In genomic region chr20:57857969-57858368, GRCh38 we compare ENCODE assay signal across 23 cellular contexts.
"Had no signal": no experiment of that assay in that cellular context is flagged by ENCODE, and none has a peak within 500 bp of the region (broad histone marks: within the 10 kb centered on the region; RNA-seq: fewer than 3 reads in every experiment).

No MANE protein-coding gene starts in this region.

- H3K27ac Mint-ChIP-seq: dendritic cell treated with granulocyte-macrophage colony-stimulating factor and Interleukin-4, amounts not matched to agents 40 ng/mL and 50 ng/mL, for 4 days; naive B cell; stimulated activated effector memory CD8-positive, alpha-beta T cell treated with anti-CD3 and anti-CD28 coated beads, Interleukin-12 subunit alpha, Interleukin-12 subunit beta, amount 100 ng/mL, for 72 hours; type B pancreatic cell had no signal

- H3K36me3 Mint-ChIP-seq: naive B cell; stimulated activated effector memory CD8-positive, alpha-beta T cell treated with anti-CD3 and anti-CD28 coated beads, Interleukin-12 subunit alpha, Interleukin-12 subunit beta, amount 100 ng/mL, for 72 hours; type B pancreatic cell had no signal

- H3K36me3 ChIP-seq: esophagus muscularis mucosa, neutrophil, right lobe of liver, suprapubic skin, thyroid gland, uterus had no signal

- H3K4me3 ChIP-seq: esophagus muscularis mucosa, lung, psoas muscle, right lobe of liver, suprapubic skin, thyroid gland, uterus had no signal

- DNase-seq: effector memory CD8-positive, alpha-beta T cell; foreskin fibroblast; kidney; left cardiac atrium; left ventricle myocardium superior; mesendoderm; naive B cell; psoas muscle; retina; stimulated activated CD4-positive, alpha-beta T cell treated with anti-CD3 and anti-CD28 coated beads, Interleukin-4, amount 100 ng/mL, for 1 hour; stimulated activated CD8-positive, alpha-beta memory T cell treated with anti-CD3 and anti-CD28 coated beads, Interleukin-4, amount 100 ng/mL, for 48 hours; stimulated activated naive CD8-positive, alpha-beta T cell treated with anti-CD3 and anti-CD28 coated beads, Interleukin-15, Interleukin-2, amounts not matched to agents 100 U/mL and 50 U/mL, for 24 hours; thyroid gland; uterus had no signal

- H3K4me1 Mint-ChIP-seq: naive B cell had no signal

- H3K27ac ChIP-seq: epithelial cell of prostate, esophagus muscularis mucosa, neutrophil, psoas muscle, right lobe of liver, suprapubic skin, thyroid gland, uterus had no signal

- H3K9me3 Mint-ChIP-seq: dendritic cell treated with granulocyte-macrophage colony-stimulating factor and Interleukin-4, amounts not matched to agents 40 ng/mL and 50 ng/mL, for 4 days; effector memory CD8-positive, alpha-beta T cell; stimulated activated effector memory CD8-positive, alpha-beta T cell treated with anti-CD3 and anti-CD28 coated beads, Interleukin-12 subunit alpha, Interleukin-12 subunit beta, amount 100 ng/mL, for 72 hours; type B pancreatic cell had no signal

- ATAC-seq: effector memory CD8-positive, alpha-beta T cell; left cardiac atrium; left ventricle myocardium superior; psoas muscle; right lobe of liver; stimulated activated effector memory CD8-positive, alpha-beta T cell treated with anti-CD3 and anti-CD28 coated beads, Interleukin-12 subunit alpha, Interleukin-12 subunit beta, amount 100 ng/mL, for 72 hours; stimulated activated naive CD8-positive, alpha-beta T cell treated with anti-CD3 and anti-CD28 coated beads, Interleukin-15, Interleukin-2, amounts not matched to agents 100 U/mL and 50 U/mL, for 24 hours had no signal

- H3K4me1 ChIP-seq: esophagus muscularis mucosa, psoas muscle, right lobe of liver, suprapubic skin, thyroid gland, uterus had no signal

- H3K4me3 Mint-ChIP-seq: dendritic cell treated with granulocyte-macrophage colony-stimulating factor and Interleukin-4, amounts not matched to agents 40 ng/mL and 50 ng/mL, for 4 days; naive B cell; stimulated activated effector memory CD8-positive, alpha-beta T cell treated with anti-CD3 and anti-CD28 coated beads, Interleukin-12 subunit alpha, Interleukin-12 subunit beta, amount 100 ng/mL, for 72 hours; type B pancreatic cell had no signal

- H3K9me3 ChIP-seq: esophagus muscularis mucosa, neutrophil, psoas muscle, right lobe of liver, suprapubic skin, thyroid gland, uterus had no signal

- H3K27me3 ChIP-seq: esophagus muscularis mucosa, neutrophil, suprapubic skin, thyroid gland, uterus had no signal
